ENCODE assay signal across 1 cellular context in genomic region chr10:28878236-28878970, GRCh38.
TF ChIP-seq lines count a peak whose summit lies in the region.

No MANE protein-coding gene starts in this region.

TF ChIP-seq in K562, 482 proteins besides CTCF, POLR2A, EP300 and RAD21 (continued from another document and continues in another):
- no peak for TF ChIP-seq PATZ1 (CRISPR knock-in tag; IDR thresholded peaks at IDR 0.05; ENCODE audit: borderline replicate concordance)
- no peak for TF ChIP-seq NR2C2 (CRISPR knock-in tag; IDR thresholded peaks at IDR 0.05)
- TF ChIP-seq NR2C2 (tag; IDR thresholded peaks at IDR 0.05), result no peak
- no peak for TF ChIP-seq NRF1 (conservative IDR thresholded peaks at IDR 0.05 in 1 of 2, IDR thresholded peaks at IDR 0.05 in 1 of 2)
- no peak for TF ChIP-seq RAD51 (IDR thresholded peaks at IDR 0.05; ENCODE audit: borderline replicate concordance, low read depth)
- no peak for TF ChIP-seq GTF2F1 (IDR thresholded peaks at IDR 0.05; ENCODE audit: low read depth, low read length)
- TF ChIP-seq CTCFL (IDR thresholded peaks at IDR 0.05; ENCODE audit: borderline replicate concordance, insufficient read depth, low read depth, low read length, poor library complexity, severe bottlenecking), result no peak
- no peak for TF ChIP-seq ELF2 (CRISPR knock-in tag; IDR thresholded peaks at IDR 0.05)
- TF ChIP-seq HMG20A (CRISPR knock-in tag; conservative IDR thresholded peaks at IDR 0.05), result no peak
- TF ChIP-seq KLF6 (CRISPR knock-in tag; IDR thresholded peaks at IDR 0.05; ENCODE audit: borderline replicate concordance), result no peak
- peak; percentile 55; the same call in 1 of the 2 replicates for TF ChIP-seq CEBPB (tag; IDR thresholded peaks at IDR 0.05)
- no peak for TF ChIP-seq FOXA3 (CRISPR knock-in tag; conservative IDR thresholded peaks at IDR 0.05 in 1 of 2, IDR thresholded peaks at IDR 0.05 in 1 of 2)
- no peak for TF ChIP-seq BACH1 (tag; IDR thresholded peaks at IDR 0.05)
- TF ChIP-seq ZFP1 (CRISPR knock-in tag; IDR thresholded peaks at IDR 0.05), result no peak
- TF ChIP-seq RNF219 (CRISPR knock-in tag; IDR thresholded peaks at IDR 0.05), result no peak
- TF ChIP-seq RBM25 (IDR thresholded peaks at IDR 0.05; ENCODE audit: low read depth, low read length, severe bottlenecking), result no peak
- TF ChIP-seq ZNF707 (CRISPR knock-in tag; conservative IDR thresholded peaks at IDR 0.05), result no peak
- TF ChIP-seq SMC3 (conservative IDR thresholded peaks at IDR 0.05; ENCODE audit: insufficient read depth, low read depth, low read length), result peak; percentile 28; the same call in 1 of the 2 replicates
- TF ChIP-seq CREB1 (IDR thresholded peaks at IDR 0.05), result no peak
- no peak for TF ChIP-seq CREB1 (CRISPR knock-in tag; IDR thresholded peaks at IDR 0.05)
- TF ChIP-seq PTTG1 (tag; IDR thresholded peaks at IDR 0.05; ENCODE audit: low read depth), result no peak
- TF ChIP-seq ARID3A (IDR thresholded peaks at IDR 0.05; ENCODE audit: borderline replicate concordance, low read depth, low read length), result no peak
- no peak for TF ChIP-seq ZHX1 (conservative IDR thresholded peaks at IDR 0.05; ENCODE audit: low read length)
- TF ChIP-seq MECOM (CRISPR knock-in tag; IDR thresholded peaks at IDR 0.05), result no peak
- 0 out of 2 replicates have a peak, but pooled peaks have one; percentile 15 for TF ChIP-seq MTA2 (IDR thresholded peaks at IDR 0.05; ENCODE audit: low read depth)
- no peak for TF ChIP-seq ZNF644 (tag; IDR thresholded peaks at IDR 0.05; ENCODE audit: low read depth)
- peak; percentile 38; the same call in 1 of the 2 replicates for TF ChIP-seq VEZF1 (CRISPR knock-in tag; IDR thresholded peaks at IDR 0.05)
- TF ChIP-seq GTF3C2 (IDR thresholded peaks at IDR 0.05; ENCODE audit: borderline replicate concordance, extremely low read depth, insufficient read length), result no peak
- TF ChIP-seq IRF1 (CRISPR knock-in tag; IDR thresholded peaks at IDR 0.05; ENCODE audit: borderline replicate concordance), result no peak
- TF ChIP-seq FUS (optimal IDR thresholded peaks at IDR 0.05; ENCODE audit: low read depth, low read length), result no peak
- no peak for TF ChIP-seq XRCC3 (IDR thresholded peaks at IDR 0.05)
- TF ChIP-seq CBFA2T2 (conservative IDR thresholded peaks at IDR 0.05), result peak; percentile 33; the same call in 1 of the 2 replicates
- peak; percentile 64 for TF ChIP-seq PKNOX1 (IDR thresholded peaks at IDR 0.05)
- TF ChIP-seq KLF16 (IDR thresholded peaks at IDR 0.05), result peak; percentile 14; the same call in 1 of the 2 replicates
- no peak; the same call in 1 of the 2 replicates for TF ChIP-seq FOSL1 (tag; conservative IDR thresholded peaks at IDR 0.05)
- TF ChIP-seq ATF4 (CRISPR knock-in tag; IDR thresholded peaks at IDR 0.05), result no peak
- TF ChIP-seq POU5F1 (IDR thresholded peaks at IDR 0.05; ENCODE audit: borderline replicate concordance, low read depth, low read length, partially characterized antibody), result no peak
- no peak for TF ChIP-seq ZNF253 (CRISPR knock-in tag; conservative IDR thresholded peaks at IDR 0.05)
- no peak for TF ChIP-seq THAP12 (CRISPR knock-in tag; IDR thresholded peaks at IDR 0.05)
- no peak for TF ChIP-seq DACH1 (IDR thresholded peaks at IDR 0.05; ENCODE audit: partially characterized antibody)
